8 cellular contexts compared by ENCODE assay signal in genomic region chr17:1709403-1709891, GRCh38. TPM values are rescaled to one million over a fixed set of nuclear protein-coding genes. Genes with fewer than 3 reads are reported as not detected.
A peak's percentile ranks its signal among the peaks of the same experiment; 100 is the strongest.
DNase-seq lines count a peak whose midpoint lies in the region; ATAC-seq, FAIRE-seq and TF ChIP-seq lines count a peak whose summit lies in the region.

No MANE protein-coding gene starts in this region.

- no peak for TF ChIP-seq CTCF in DOHH2 (IDR thresholded peaks at IDR 0.05; ENCODE audit: low read depth, low read length, poor library complexity, severe bottlenecking)
- no peak for TF ChIP-seq CTCF in pancreas (IDR thresholded peaks at IDR 0.05)

- peak overlapping the region; percentile 80 for H3K4me3 Mint-ChIP-seq in T-helper 17 cell
- no peak overlapping the region for H3K4me3 Mint-ChIP-seq in activated CD4-positive, alpha-beta T cell treated with anti-CD3 and anti-CD28 coated beads, Interleukin-2, amount 10 ng/mL, durations not matched to agents 7 days and 5 days

- WGBS in pancreas, 2 donors = 16 to 21% methylated on average over 13 of the region's 13 CpGs

- H3K79me2 ChIP-seq in DOHH2 (ENCODE audit: control insufficient read depth, low read length) = no peaks in the 10 kb centered on the region

- no peaks in the 10 kb centered on the region for H3K36me3 ChIP-seq in DOHH2 (ENCODE audit: control insufficient read depth, low read length)
- no peaks in the 10 kb centered on the region for H3K36me3 ChIP-seq in pancreas

- peaks cover 13% of the 10 kb centered on the region for H3K4me1 ChIP-seq in DOHH2 (ENCODE audit: control insufficient read depth, low read length)
- H3K4me1 ChIP-seq in pancreas = peaks cover 10 to 18% (median 13%) of the 10 kb centered on the region in 3 donors

- H3K27me3 ChIP-seq in DOHH2 (ENCODE audit: control insufficient read depth, low read length) (peaks cover 73% of the 10 kb centered on the region), pancreas (no peaks in the 10 kb centered on the region)

- intact Hi-C loops in pancreas (cut with DNase I) = no loop called here

- H3K4me1 Mint-ChIP-seq in T-helper 17 cell = peaks cover 21% of the 10 kb centered on the region
- peaks cover 26% of the 10 kb centered on the region for H3K4me1 Mint-ChIP-seq in activated CD4-positive, alpha-beta T cell treated with anti-CD3 and anti-CD28 coated beads, Interleukin-2, amount 10 ng/mL, durations not matched to agents 7 days and 5 days

- CTCF ChIA-PET in activated CD4-positive, alpha-beta T cell treated with anti-CD3 and anti-CD28 coated beads, Interleukin-2, amount 10 ng/mL, durations not matched to agents 7 days and 5 days (lab: Charles Lee) = interaction anchor here (0.8 kb wide), 1 partner anchor 215 kb away, joined by 8 read pairs; no protein-coding TSS in a partner anchor

- H3K36me3 Mint-ChIP-seq in T-helper 17 cell (ENCODE audit: low read depth) = peaks cover 3% of the 10 kb centered on the region
- H3K36me3 Mint-ChIP-seq in activated CD4-positive, alpha-beta T cell treated with anti-CD3 and anti-CD28 coated beads, Interleukin-2, amount 10 ng/mL, durations not matched to agents 7 days and 5 days (ENCODE audit: low read depth) = peaks cover 15% of the 10 kb centered on the region

- H3K4me3 ChIP-seq in DOHH2 (ENCODE audit: low read length) (no peak overlapping the region), pancreas (peak overlapping the region; percentile 59 to 92 (median 70))

- no peak for FAIRE-seq in pancreas (lab: Jason Lieb, UNC)

- H3K27ac Mint-ChIP-seq in T-helper 17 cell = no peak overlapping the region
- H3K27ac Mint-ChIP-seq in activated CD4-positive, alpha-beta T cell treated with anti-CD3 and anti-CD28 coated beads, Interleukin-2, amount 10 ng/mL, durations not matched to agents 7 days and 5 days = no peak overlapping the region

- DNase-seq in T-helper 17 cell (no peak), glomerular visceral epithelial cell (ENCODE audit: extremely low spot score) (peak; percentile 42), pancreas (peak in 1 of 6 donors; percentile 29), OCI-M1 (lab: John Stamatoyannopoulos, UW) (no peak)
- DNase-seq in activated CD4-positive, alpha-beta T cell treated with anti-CD3 and anti-CD28 coated beads, Interleukin-2, amount 10 ng/mL, durations not matched to agents 7 days and 5 days = no peak
- no peak for DNase-seq in activated CD4-positive, alpha-beta T cell treated with anti-CD3 and anti-CD28 coated beads, Interleukin-2, amount 50 U/mL, for 48 hours

- no peaks in the 10 kb centered on the region for H3K9me3 Mint-ChIP-seq in activated CD4-positive, alpha-beta T cell treated with anti-CD3 and anti-CD28 coated beads, Interleukin-2, amount 10 ng/mL, durations not matched to agents 7 days and 5 days

- POLR2A ChIA-PET in activated CD4-positive, alpha-beta T cell treated with anti-CD3 and anti-CD28 coated beads, Interleukin-2, amount 10 ng/mL, durations not matched to agents 7 days and 5 days (lab: Charles Lee) = no interaction called here

- no peaks in the 10 kb centered on the region for H3K9me3 ChIP-seq in DOHH2 (ENCODE audit: control insufficient read depth, insufficient read depth, low read length)
- no peaks in the 10 kb centered on the region for H3K9me3 ChIP-seq in T-helper 17 cell (ENCODE audit: control insufficient read depth, low read length, poor library complexity, severe bottlenecking)
- H3K9me3 ChIP-seq in pancreas = no peaks in the 10 kb centered on the region

- H3K4me2 ChIP-seq in DOHH2 (ENCODE audit: low read length) = peak overlapping the region; percentile 51

- peaks cover 10% of the 10 kb centered on the region for H3K27me3 Mint-ChIP-seq in T-helper 17 cell
- H3K27me3 Mint-ChIP-seq in activated CD4-positive, alpha-beta T cell treated with anti-CD3 and anti-CD28 coated beads, Interleukin-2, amount 10 ng/mL, durations not matched to agents 7 days and 5 days = peaks cover 44% of the 10 kb centered on the region

- ATAC-seq in T-helper 17 cell (no peak), pancreas (peak in 2 of 4 donors; percentile 0 to 7), GM21360 (IDR thresholded peaks at IDR 0.05; ENCODE audit: unreplicated experiment) (no peak)

- H3K27ac ChIP-seq in DOHH2 (ENCODE audit: low read depth, low read length) (no peak overlapping the region), pancreas (no peak overlapping the region)

- no peaks in the 10 kb centered on the region for H4K20me1 ChIP-seq in DOHH2 (ENCODE audit: control insufficient read depth, insufficient read depth, low read depth, low read length)

- H3F3A ChIP-seq in DOHH2 (ENCODE audit: control insufficient read depth, insufficient read depth) = 0 out of 2 replicates have a peak, but pooled peaks cover 3% of the 10 kb centered on the region

- H3K9me2 ChIP-seq in DOHH2 (replicated peaks; ENCODE audit: control insufficient read depth, low read length) = no peaks in the 10 kb centered on the region

RNA-seq across cellular contexts. Expression of gene TLCD2, which starts 0.7 kb away (rescaled TPM):
- total RNA-seq in T-helper 17 cell = 1 to 10 TPM in 1 of 2 donors, under 1 TPM in 1; 0.26 to 1.4 TPM
- 1 to 10 TPM in 5 of 6 donors, under 1 TPM in 1; 0.56 to 2.8 (median 1.4) TPM for total RNA-seq in pancreas
- 1 to 10 TPM in 1 of 2 donors, under 1 TPM in 1; 0.75 to 1.4 TPM for polyA plus RNA-seq in pancreas
- total RNA-seq in activated CD4-positive, alpha-beta T cell treated with anti-CD3 and anti-CD28 coated beads, Interleukin-2, amount 10 ng/mL, durations not matched to agents 7 days and 5 days = under 1 TPM; 0.07 to 0.12 TPM

RNA-seq across cellular contexts. Expression of gene WDR81, which starts 15.1 kb away (rescaled TPM):
- total RNA-seq in T-helper 17 cell = 10 to 100 TPM; 38.2 to 41.2 TPM
- 10 to 100 TPM in 2 of 6 donors, 1 to 10 TPM in 4; 5.7 to 17.0 (median 8.3) TPM for total RNA-seq in pancreas
- polyA plus RNA-seq in pancreas = 10 to 100 TPM; 14.2 to 24.4 TPM
- 10 to 100 TPM; 50.7 to 57.9 TPM for total RNA-seq in activated CD4-positive, alpha-beta T cell treated with anti-CD3 and anti-CD28 coated beads, Interleukin-2, amount 10 ng/mL, durations not matched to agents 7 days and 5 days

RNA-seq across cellular contexts. Expression of gene PRPF8, which starts 24.8 kb away (rescaled TPM):
- total RNA-seq in T-helper 17 cell (100 to 1,000 TPM; 451 to 472 TPM), pancreas (100 to 1,000 TPM in 3 of 6 donors, 10 to 100 TPM in 3; 88.8 to 129 (median 100.0) TPM)
- polyA plus RNA-seq in pancreas = 10 to 100 TPM; 78.9 to 93.1 TPM
- total RNA-seq in activated CD4-positive, alpha-beta T cell treated with anti-CD3 and anti-CD28 coated beads, Interleukin-2, amount 10 ng/mL, durations not matched to agents 7 days and 5 days = 100 to 1,000 TPM; 302 to 316 TPM

RNA-seq across cellular contexts. Expression of gene SERPINF2, which starts 33.2 kb away (rescaled TPM):
- total RNA-seq in T-helper 17 cell (under 1 TPM; 0.29 to 0.67 TPM), pancreas (1 to 10 TPM; 1.4 to 5.8 (median 3.4) TPM)
- polyA plus RNA-seq in pancreas = 1 to 10 TPM; 5.6 to 8.8 TPM
- 1 to 10 TPM in 1 of 2 experiments, under 1 TPM in 1; 0.79 to 1.3 TPM for total RNA-seq in activated CD4-positive, alpha-beta T cell treated with anti-CD3 and anti-CD28 coated beads, Interleukin-2, amount 10 ng/mL, durations not matched to agents 7 days and 5 days

RNA-seq across cellular contexts. Expression of gene SERPINF1, which starts 52.4 kb away (rescaled TPM):
- total RNA-seq in T-helper 17 cell (under 1 TPM in 1 of 2 donors, not detected in 1; 0.52 TPM), pancreas (100 to 1,000 TPM in 2 of 6 donors, 10 to 100 TPM in 4; 40.6 to 178 (median 82.0) TPM)
- polyA plus RNA-seq in pancreas = 10 to 100 TPM; 73.1 to 95.9 TPM
- total RNA-seq in activated CD4-positive, alpha-beta T cell treated with anti-CD3 and anti-CD28 coated beads, Interleukin-2, amount 10 ng/mL, durations not matched to agents 7 days and 5 days = 1 to 10 TPM; 1.3 to 2.0 TPM
